Comparison of ENCODE assay signal across 8 cellular contexts in genomic region chr3:157239082-157239704, GRCh38.
DNase-seq lines count a peak whose midpoint lies in the region; TF ChIP-seq lines count a peak whose summit lies in the region.

No MANE protein-coding gene starts in this region.

- TF ChIP-seq CTCF in GM12873 (IDR thresholded peaks at IDR 0.05; ENCODE audit: insufficient read depth, low read depth, low read length, missing control alignments): peak; percentile 100
- peak; percentile 95 for TF ChIP-seq CTCF in LNCAP (IDR thresholded peaks at IDR 0.05)

- no peaks in the 10 kb centered on the region for H3K36me3 ChIP-seq in H7 (replicated peaks; ENCODE audit: control insufficient read depth, insufficient read depth, low read length)

- DNase-seq in H7 (peak; percentile 41), SW480 (ENCODE audit: low spot score) (peak; percentile 60), amniotic stem cell (lab: John Stamatoyannopoulos, UW) (peak; percentile 26), hippocampal formation (lab: John Stamatoyannopoulos, UW) (peak; percentile 54 to 71), NCI-H446 treated with DMSO at 0.1 percent for 48 hours (lab: John Stamatoyannopoulos, UW) (no peak)
- peak; percentile 66 for DNase-seq in stimulated activated CD4-positive, alpha-beta T cell treated with anti-CD3 and anti-CD28 coated beads, Interleukin-12 subunit alpha, Interleukin-12 subunit beta, amount 100 ng/mL, for 4 hours

- H3K27me3 ChIP-seq in H7 (ENCODE audit: control insufficient read depth, insufficient read depth, low read length): no peaks in the 10 kb centered on the region

- no peak overlapping the region for H3K4me3 ChIP-seq in H7 (ENCODE audit: insufficient read depth, low read depth, low read length)
